In the genomic region with DNA sequence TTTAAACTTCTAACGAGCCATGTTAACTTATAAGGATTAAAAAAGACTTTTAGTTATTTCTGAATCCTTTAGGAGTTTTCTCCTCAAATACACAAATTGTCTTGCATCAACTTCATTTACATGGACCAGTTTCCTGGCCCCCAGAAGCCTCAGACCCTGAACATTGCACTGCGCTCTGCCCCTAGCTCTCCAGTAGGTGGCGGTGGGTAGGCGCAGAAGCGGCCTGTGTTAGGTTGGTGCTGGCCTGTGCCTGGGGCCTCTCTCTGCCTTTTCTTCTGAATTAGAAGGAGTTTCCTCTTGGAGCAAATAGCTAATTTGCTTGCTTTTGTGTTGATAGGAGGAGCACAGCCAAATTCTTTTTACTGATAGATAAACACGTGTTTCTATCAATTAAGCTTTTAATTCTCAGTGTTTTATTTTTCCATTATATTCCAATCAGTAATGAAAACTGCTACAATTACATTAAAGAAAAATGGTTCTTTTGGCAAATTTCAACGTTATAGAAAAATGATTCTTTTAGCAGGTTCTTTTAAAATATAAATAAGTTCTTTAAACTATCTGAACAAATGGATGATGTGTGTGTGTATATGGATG, we compare ENCODE assay signal across 8 cellular contexts. TPM values are rescaled to one million over a fixed set of nuclear protein-coding genes. Genes with fewer than 3 reads are reported as not detected.
DNase-seq lines count a peak whose midpoint lies in the region; ATAC-seq and TF ChIP-seq lines count a peak whose summit lies in the region.

No MANE protein-coding gene starts in this region.

- H3K4me3 ChIP-seq in DOHH2 (ENCODE audit: low read length), result no peak overlapping the region
- H3K4me3 ChIP-seq in OCI-LY7 (ENCODE audit: low read depth, low read length, poor library complexity, severe bottlenecking), result no peak overlapping the region
- H3K4me3 ChIP-seq in fibroblast of mammary gland (ENCODE audit: control insufficient read depth, low read depth, low read length), result no peak overlapping the region
- no peak overlapping the region for H3K4me3 ChIP-seq in tibial nerve

- intact Hi-C loops in OCI-LY7 (cut with micrococcal nuclease; ENCODE audit: unreplicated experiment), result loop anchor here (1.0 to 10.0 kb wide), 4 partner anchors 160 to 1033 kb away; no protein-coding TSS in a partner anchor

- H3K36me3 Mint-ChIP-seq in activated T-cell treated with anti-CD3 and anti-CD28 coated beads, Interleukin-2, amount 50 U/mL, for 24 hours (ENCODE audit: low read depth), result peaks cover 48% of the 10 kb centered on the region
- peaks cover 8% of the 10 kb centered on the region for H3K36me3 Mint-ChIP-seq in nephron (ENCODE audit: low read depth)

- H3K27ac ChIP-seq in DOHH2 (ENCODE audit: low read depth, low read length) (no peak overlapping the region), OCI-LY7 (ENCODE audit: low read depth, low read length, poor library complexity, severe bottlenecking) (no peak overlapping the region), tibial nerve (no peak overlapping the region)

- H3K4me1 ChIP-seq in DOHH2 (ENCODE audit: control insufficient read depth, low read length), result no peaks in the 10 kb centered on the region
- H3K4me1 ChIP-seq in OCI-LY7 (ENCODE audit: insufficient read depth, low read length, poor library complexity, severe bottlenecking), result no peaks in the 10 kb centered on the region
- no peaks in the 10 kb centered on the region for H3K4me1 ChIP-seq in tibial nerve

- H3K4me3 Mint-ChIP-seq in activated T-cell treated with anti-CD3 and anti-CD28 coated beads, Interleukin-2, amount 50 U/mL, for 24 hours, result no peak overlapping the region
- H3K4me3 Mint-ChIP-seq in nephron, result no peak overlapping the region

- no peaks in the 10 kb centered on the region for H3F3A ChIP-seq in DOHH2 (ENCODE audit: control insufficient read depth, insufficient read depth)

- no peak for TF ChIP-seq EP300 in tibial nerve (IDR thresholded peaks at IDR 0.05)

- no peaks in the 10 kb centered on the region for H3K4me1 Mint-ChIP-seq in activated T-cell treated with anti-CD3 and anti-CD28 coated beads, Interleukin-2, amount 50 U/mL, for 24 hours (ENCODE audit: low read depth)
- peaks cover 20% of the 10 kb centered on the region for H3K4me1 Mint-ChIP-seq in nephron

- TF ChIP-seq POLR2A in tibial nerve (IDR thresholded peaks at IDR 0.05), result no peak

- POLR2A ChIA-PET in OCI-LY7 (lab: Charles Lee), result no interaction called here

- no peak overlapping the region for H3K27ac Mint-ChIP-seq in activated T-cell treated with anti-CD3 and anti-CD28 coated beads, Interleukin-2, amount 50 U/mL, for 24 hours
- no peak overlapping the region for H3K27ac Mint-ChIP-seq in nephron

- H3K9me3 ChIP-seq in DOHH2 (ENCODE audit: control insufficient read depth, insufficient read depth, low read length), result no peaks in the 10 kb centered on the region
- H3K9me3 ChIP-seq in OCI-LY7 (ENCODE audit: low read length), result no peaks in the 10 kb centered on the region
- H3K9me3 ChIP-seq in tibial nerve, result no peaks in the 10 kb centered on the region

- DNase-seq in KG1 (lab: John Stamatoyannopoulos, UW) (peak; percentile 45), OCI-LY7 (ENCODE audit: low spot score) (peak; percentile 71), fibroblast of mammary gland (ENCODE audit: low read depth) (peak; percentile 64), tibial nerve (ENCODE audit: low spot score in 2 of 2) (peak; percentile 17 to 33)
- DNase-seq in activated T-cell treated with anti-CD3 and anti-CD28 coated beads, Interleukin-2, amount 50 U/mL, for 24 hours, result peak; percentile 62

- H3K9me2 ChIP-seq in DOHH2 (replicated peaks; ENCODE audit: control insufficient read depth, low read length), result no peaks in the 10 kb centered on the region
- no peaks in the 10 kb centered on the region for H3K9me2 ChIP-seq in OCI-LY7 (ENCODE audit: insufficient read depth, low read length)

- 13 to 16% methylated on average over 7 of the region's 7 CpGs for whole genome bisulfite sequencing in tibial nerve, 2 donors

- H4K20me1 ChIP-seq in DOHH2 (ENCODE audit: control insufficient read depth, insufficient read depth, low read depth, low read length) (no peaks in the 10 kb centered on the region), OCI-LY7 (ENCODE audit: insufficient read depth, low read length) (no peaks in the 10 kb centered on the region)

- H3K9me3 Mint-ChIP-seq in activated T-cell treated with anti-CD3 and anti-CD28 coated beads, Interleukin-2, amount 50 U/mL, for 24 hours, result no peaks in the 10 kb centered on the region
- H3K9me3 Mint-ChIP-seq in nephron, result no peaks in the 10 kb centered on the region

- H3K27me3 Mint-ChIP-seq in activated T-cell treated with anti-CD3 and anti-CD28 coated beads, Interleukin-2, amount 50 U/mL, for 24 hours, result no peaks in the 10 kb centered on the region
- H3K27me3 Mint-ChIP-seq in nephron (ENCODE audit: low read depth), result no peaks in the 10 kb centered on the region

- H3K36me3 ChIP-seq in DOHH2 (ENCODE audit: control insufficient read depth, low read length) (no peaks in the 10 kb centered on the region), OCI-LY7 (ENCODE audit: insufficient read depth, low read length) (no peaks in the 10 kb centered on the region), tibial nerve (peaks cover 0 to 31% (median 0%) of the 10 kb centered on the region in 3 donors)

- CTCF ChIA-PET in OCI-LY7 (lab: Charles Lee; ENCODE audit: unreplicated experiment), result interaction anchor here (0.5 kb wide), 1 partner anchor 343 kb away, joined by 3 read pairs; no protein-coding TSS in a partner anchor

- no TSS peak for BruUV-seq in OCI-LY7 (replicated peaks; lab: Mats Ljungman, UMichigan)

- peak; percentile 95 for TF ChIP-seq CTCF in DOHH2 (IDR thresholded peaks at IDR 0.05; ENCODE audit: low read depth, low read length, poor library complexity, severe bottlenecking)
- TF ChIP-seq CTCF in OCI-LY7 (conservative IDR thresholded peaks at IDR 0.05; ENCODE audit: low read length), result peak; percentile 98
- TF ChIP-seq CTCF in fibroblast of mammary gland (conservative IDR thresholded peaks at IDR 0.05; ENCODE audit: control insufficient read depth, insufficient read depth, low read depth, low read length), result peak; percentile 99
- peak; percentile 96 to 99 (median 99) for TF ChIP-seq CTCF in nephron (IDR thresholded peaks at IDR 0.05; ENCODE audit: unreplicated experiment in 3 of 3)
- TF ChIP-seq CTCF in tibial nerve (IDR thresholded peaks at IDR 0.05), result peak; percentile 58 to 81 (median 71)

- H3K4me2 ChIP-seq in DOHH2 (ENCODE audit: low read length) (no peak overlapping the region), OCI-LY7 (ENCODE audit: low read length) (no peak overlapping the region)

- H2AFZ ChIP-seq in OCI-LY7 (ENCODE audit: low read length), result no peak overlapping the region

- H3K27me3 ChIP-seq in DOHH2 (ENCODE audit: control insufficient read depth, low read length) (no peaks in the 10 kb centered on the region), tibial nerve (no peaks in the 10 kb centered on the region)

- H3K79me2 ChIP-seq in DOHH2 (ENCODE audit: control insufficient read depth, low read length) (no peaks in the 10 kb centered on the region), OCI-LY7 (ENCODE audit: insufficient read depth, low read depth, low read length) (no peaks in the 10 kb centered on the region)

- peak; percentile 88 for ATAC-seq in GM21737 (IDR thresholded peaks at IDR 0.05; ENCODE audit: unreplicated experiment)

RNA-seq across cellular contexts. Expression of a gene that starts 44.4 kb away (rescaled TPM):
- 27.6 and 35.3 TPM in 2 replicates for total RNA-seq in OCI-LY7 (2014; rRNA removed; shearing (Covaris generic))
- total RNA-seq in OCI-LY7 (2022) (43.0 and 47.8 TPM in 2 replicates), tibial nerve (10 to 100 TPM; 31.0 to 49.8 (median 39.7) TPM)
